Comparison of ENCODE assay signal across 15 cellular contexts in genomic region chr5:154648706-154649105, GRCh38.
A peak's percentile ranks its signal among the peaks of the same experiment; 100 is the strongest.
DNase-seq lines count a peak whose midpoint lies in the region; TF ChIP-seq lines count a peak whose summit lies in the region.
"Had no signal": no experiment of that assay in that cellular context is flagged by ENCODE, and none has a peak within 500 bp of the region (broad histone marks: within the 10 kb centered on the region; RNA-seq: fewer than 3 reads in every experiment).

No MANE protein-coding gene starts in this region.

- H3K9me3 ChIP-seq in mesenchymal stem cell (ENCODE audit: control insufficient read depth, low read length) (no peaks in the 10 kb centered on the region), ascending aorta (no peaks in the 10 kb centered on the region), OCI-LY7 (ENCODE audit: low read length) (no peaks in the 10 kb centered on the region)

- no peaks in the 10 kb centered on the region for H3K79me1 ChIP-seq in mesenchymal stem cell (replicated peaks; ENCODE audit: low read length, poor library complexity, severe bottlenecking)

- no TSS peak for BruUV-seq in OCI-LY7 (replicated peaks; lab: Mats Ljungman, UMichigan)

- H2BK15ac ChIP-seq in mesenchymal stem cell (ENCODE audit: low read depth, poor library complexity, severe bottlenecking) = no peak overlapping the region

- H3K27ac ChIP-seq in mesenchymal stem cell (ENCODE audit: low read length, poor library complexity, severe bottlenecking) = no peak overlapping the region
- no peak overlapping the region for H3K27ac ChIP-seq in ascending aorta
- no peak overlapping the region for H3K27ac ChIP-seq in OCI-LY7 (ENCODE audit: low read depth, low read length, poor library complexity, severe bottlenecking)

- H2AFZ ChIP-seq in mesenchymal stem cell (ENCODE audit: low read depth, low read length) = no peak overlapping the region
- no peak overlapping the region for H2AFZ ChIP-seq in OCI-LY7 (ENCODE audit: low read length)

- H4K91ac ChIP-seq in mesenchymal stem cell (ENCODE audit: low read length) = no peak overlapping the region

- no peaks in the 10 kb centered on the region for H3K9me2 ChIP-seq in OCI-LY7 (ENCODE audit: insufficient read depth, low read length)

- H3K4me3 ChIP-seq in cardiac fibroblast (replicated peaks in 1 of 2; ENCODE audit: low read depth in 2 of 2, low read length in 2 of 2) (no peak overlapping the region), mesenchymal stem cell (ENCODE audit: insufficient read depth in 1 of 2, low read depth in 1 of 2, low read length in 2 of 2) (no peak overlapping the region), ascending aorta (no peak overlapping the region), OCI-LY7 (ENCODE audit: low read depth, low read length, poor library complexity, severe bottlenecking) (no peak overlapping the region)

- no peak overlapping the region for H2BK12ac ChIP-seq in mesenchymal stem cell (ENCODE audit: low read length in 2 of 2)

- H3K4ac ChIP-seq in mesenchymal stem cell (ENCODE audit: low read depth in 1 of 2, low read length in 2 of 2) = no peak overlapping the region

- POLR2A ChIA-PET in OCI-LY7 (lab: Charles Lee) = interaction anchor here (0.6 kb wide), 1 partner anchor 753 kb away, joined by 4 read pairs; no protein-coding TSS in a partner anchor

- no peak overlapping the region for H3K23ac ChIP-seq in mesenchymal stem cell (ENCODE audit: low read length in 2 of 2)

- no peak overlapping the region for H2BK5ac ChIP-seq in mesenchymal stem cell (ENCODE audit: low read depth, low read length, poor library complexity, severe bottlenecking)

- H4K8ac ChIP-seq in mesenchymal stem cell (ENCODE audit: low read length) = no peak overlapping the region

- no peak overlapping the region for H2BK120ac ChIP-seq in mesenchymal stem cell (ENCODE audit: low read depth, low read length)

- peaks cover 8% of the 10 kb centered on the region for H3K4me1 ChIP-seq in mesenchymal stem cell (ENCODE audit: control insufficient read depth, insufficient read depth, low read depth, low read length)
- H3K4me1 ChIP-seq in ascending aorta = peaks cover 0 to 9% of the 10 kb centered on the region in 2 donors
- no peaks in the 10 kb centered on the region for H3K4me1 ChIP-seq in OCI-LY7 (ENCODE audit: insufficient read depth, low read length, poor library complexity, severe bottlenecking)

- H3K27me3 ChIP-seq in mesenchymal stem cell (ENCODE audit: control insufficient read depth in 1 of 2, insufficient read depth in 1 of 2, low read length in 2 of 2) = peaks cover 0 to 6% of the 10 kb centered on the region in 2 experiments
- H3K27me3 ChIP-seq in ascending aorta = no peaks in the 10 kb centered on the region

- no peak overlapping the region for H2AK5ac ChIP-seq in mesenchymal stem cell (ENCODE audit: low read length, severe bottlenecking)

- CTCF ChIA-PET in OCI-LY7 (lab: Charles Lee; ENCODE audit: unreplicated experiment) = interaction anchor here (0.6 kb wide), 1 partner anchor 186 kb away, joined by 4 read pairs; no protein-coding TSS in a partner anchor

- no peak overlapping the region for H3K14ac ChIP-seq in mesenchymal stem cell (ENCODE audit: low read length in 2 of 2)

- no peaks in the 10 kb centered on the region for H3K79me2 ChIP-seq in OCI-LY7 (ENCODE audit: insufficient read depth, low read depth, low read length)

- H3K18ac ChIP-seq in mesenchymal stem cell (ENCODE audit: low read depth in 1 of 2, low read length in 2 of 2) = no peak overlapping the region

- no peak overlapping the region for H3K9ac ChIP-seq in mesenchymal stem cell (ENCODE audit: low read length)

- no peak for TF ChIP-seq CTCF in cardiac fibroblast (IDR thresholded peaks at IDR 0.05; ENCODE audit: low read depth, low read length)
- no peak for TF ChIP-seq CTCF in ascending aorta (IDR thresholded peaks at IDR 0.05)
- no peak for TF ChIP-seq CTCF in OCI-LY7 (conservative IDR thresholded peaks at IDR 0.05; ENCODE audit: low read length)

- 97% methylated on average over 8 of the region's 9 CpGs for WGBS in mesenchymal stem cell

- no peaks in the 10 kb centered on the region for H4K20me1 ChIP-seq in OCI-LY7 (ENCODE audit: insufficient read depth, low read length)

- H3K36me3 ChIP-seq in mesenchymal stem cell (ENCODE audit: control insufficient read depth in 1 of 2, insufficient read depth in 2 of 2, low read depth in 1 of 2, low read length in 2 of 2) (no peaks in the 10 kb centered on the region), ascending aorta (no peaks in the 10 kb centered on the region), OCI-LY7 (ENCODE audit: insufficient read depth, low read length) (no peaks in the 10 kb centered on the region)

- intact Hi-C loops in ascending aorta (cut with DNase I) = loop anchor here (10.0 kb wide), 1 partner anchor 286 kb away; the partner anchor contains the start of gene GEMIN5
- intact Hi-C loops in OCI-LY7 (cut with micrococcal nuclease; ENCODE audit: unreplicated experiment) = loop anchor here (5.0 kb wide), 1 partner anchor 489 kb away; no protein-coding TSS in a partner anchor

- H3K4me2 ChIP-seq in mesenchymal stem cell (ENCODE audit: low read length, poor library complexity, severe bottlenecking) (no peak overlapping the region), OCI-LY7 (ENCODE audit: low read length) (no peak overlapping the region)

- DNase-seq in CD1c-positive myeloid dendritic cell (ENCODE audit: extremely low spot score) (peak; percentile 42), LoVo (ENCODE audit: low spot score) (peak; percentile 51), cardiac fibroblast (ENCODE audit: low read depth in 2 of 2) (peak; percentile 26 to 48), mesenchymal stem cell (peak; percentile 48), EL (no peak), islet precursor cell (no peak), ascending aorta (ENCODE audit: low spot score in 2 of 2) (no peak), OCI-LY7 (ENCODE audit: low spot score) (no peak)
- DNase-seq: activated CD4-positive, CD25-positive, alpha-beta regulatory T cell; activated CD8-positive, alpha-beta memory T cell treated with anti-CD3 and anti-CD28 coated beads, Interleukin-2, amount 50 U/mL, for 48 hours; C1 segment of cervical spinal cord; Kasumi-1; NCI-H2081 treated with DMSO at 0.1 percent for 48 hours; NCI-H748 treated with DMSO at 0.1 percent for 48 hours; stimulated activated CD4-positive, alpha-beta T cell treated with anti-CD3 and anti-CD28 coated beads, Interleukin-4, amount 100 ng/mL, for 24 hours had no signal

Comparison
In these comparisons a context has a peak if more than half of its experiments do, and no peak if none do; other contexts are left out.
1. DNase-seq: peak in CD1c-positive myeloid dendritic cell (single experiment), LoVo (single experiment), cardiac fibroblast (2 of 2) and mesenchymal stem cell (single experiment); none in EL (single experiment), islet precursor cell (single experiment), ascending aorta (0 of 2) and OCI-LY7 (single experiment).